ENCODE assay signal across 1 cellular context in genomic region chr7:77696057-77696642, GRCh38.
A peak's percentile ranks its signal among the peaks of the same experiment; 100 is the strongest.
TF ChIP-seq lines count a peak whose summit lies in the region.

Gene RSBN1L (plus strand): TSS chr7:77696459. CDS start chr7:77696470, 11 bp downstream.

TF ChIP-seq in HEK293, 187 proteins besides CTCF, POLR2A, EP300 and RAD21 (continued from another document and continues in another):
- peak; percentile 80 for TF ChIP-seq PATZ1 (tag by site-specific recombination; IDR thresholded peaks at IDR 0.05)
- TF ChIP-seq SP3 (tag by site-specific recombination; IDR thresholded peaks at IDR 0.05), result peak; percentile 93
- no peak for TF ChIP-seq ZNF670 (tag by site-specific recombination; IDR thresholded peaks at IDR 0.05; ENCODE audit: low read depth)
- no peak for TF ChIP-seq OVOL3 (tag by site-specific recombination; IDR thresholded peaks at IDR 0.05)
- TF ChIP-seq INSM2 (tag by site-specific recombination; IDR thresholded peaks at IDR 0.05), result no peak
- TF ChIP-seq REST (tag by site-specific recombination; IDR thresholded peaks at IDR 0.05), result no peak
- TF ChIP-seq ZNF610 (tag by site-specific recombination; IDR thresholded peaks at IDR 0.05; ENCODE audit: borderline replicate concordance), result no peak
- TF ChIP-seq ZNF37A (tag by site-specific recombination; IDR thresholded peaks at IDR 0.05), result no peak
- TF ChIP-seq ZNF155 (tag by site-specific recombination; IDR thresholded peaks at IDR 0.05), result no peak
- TF ChIP-seq ZBTB20 (tag by site-specific recombination; IDR thresholded peaks at IDR 0.05), result peak; percentile 43; the same call in 1 of the 2 replicates
- TF ChIP-seq ZNF521 (tag by site-specific recombination; IDR thresholded peaks at IDR 0.05), result no peak
- TF ChIP-seq ZNF600 (tag by site-specific recombination; IDR thresholded peaks at IDR 0.05), result no peak
- TF ChIP-seq GLI4 (tag by site-specific recombination; IDR thresholded peaks at IDR 0.05), result no peak
- TF ChIP-seq YY2 (tag by site-specific recombination; IDR thresholded peaks at IDR 0.05), result peak; percentile 83
- peak; percentile 99 for TF ChIP-seq GLIS2 (tag by site-specific recombination; IDR thresholded peaks at IDR 0.05)
- TF ChIP-seq FEZF1 (tag by site-specific recombination; IDR thresholded peaks at IDR 0.05), result no peak
- peak; percentile 65 for TF ChIP-seq PRDM10 (tag by site-specific recombination; IDR thresholded peaks at IDR 0.05)
- TF ChIP-seq ZNF791 (tag by site-specific recombination; IDR thresholded peaks at IDR 0.05), result no peak
- no peak for TF ChIP-seq ZFP69B (tag by site-specific recombination; IDR thresholded peaks at IDR 0.05)
- TF ChIP-seq ZNF555 (tag by site-specific recombination; conservative IDR thresholded peaks at IDR 0.05), result no peak
- no peak for TF ChIP-seq ZNF214 (tag by site-specific recombination; IDR thresholded peaks at IDR 0.05; ENCODE audit: borderline replicate concordance)
- no peak for TF ChIP-seq ELK4 (IDR thresholded peaks at IDR 0.05; ENCODE audit: borderline replicate concordance, low read depth, low read length)
- TF ChIP-seq ZNF239 (tag by site-specific recombination; IDR thresholded peaks at IDR 0.05), result no peak
- no peak for TF ChIP-seq ZNF501 (tag by site-specific recombination; IDR thresholded peaks at IDR 0.05)
- TF ChIP-seq KLF9 (tag by site-specific recombination; IDR thresholded peaks at IDR 0.05; ENCODE audit: low read depth), result peak; percentile 82; the same call in 1 of the 2 replicates
- TF ChIP-seq RBAK (tag by site-specific recombination; IDR thresholded peaks at IDR 0.05), result no peak
- no peak for TF ChIP-seq ZNF777 (tag by site-specific recombination; IDR thresholded peaks at IDR 0.05; ENCODE audit: borderline replicate concordance)
- TF ChIP-seq ZNF280D (tag by site-specific recombination; IDR thresholded peaks at IDR 0.05), result no peak
- TF ChIP-seq KLF8 (tag by site-specific recombination; IDR thresholded peaks at IDR 0.05), result peak; percentile 62; the same call in 1 of the 2 replicates
- TF ChIP-seq PRDM2 (tag by site-specific recombination; IDR thresholded peaks at IDR 0.05; ENCODE audit: borderline replicate concordance), result no peak
- TF ChIP-seq SALL2 (tag by site-specific recombination; IDR thresholded peaks at IDR 0.05; ENCODE audit: borderline replicate concordance), result no peak
- no peak for TF ChIP-seq GFI1B (tag by site-specific recombination; IDR thresholded peaks at IDR 0.05)
- TF ChIP-seq ZNF311 (tag by site-specific recombination; IDR thresholded peaks at IDR 0.05; ENCODE audit: borderline replicate concordance), result no peak
- TF ChIP-seq ZNF785 (tag by site-specific recombination; IDR thresholded peaks at IDR 0.05), result no peak
- TF ChIP-seq PBX3 (CRISPR knock-in tag; IDR thresholded peaks at IDR 0.05), result peak; percentile 97
- no peak for TF ChIP-seq ZNF132 (tag by site-specific recombination; IDR thresholded peaks at IDR 0.05; ENCODE audit: borderline replicate concordance)
- TF ChIP-seq ZBTB1 (tag by site-specific recombination; IDR thresholded peaks at IDR 0.05), result no peak
